10 cellular contexts compared by ENCODE assay signal in the genomic region with DNA sequence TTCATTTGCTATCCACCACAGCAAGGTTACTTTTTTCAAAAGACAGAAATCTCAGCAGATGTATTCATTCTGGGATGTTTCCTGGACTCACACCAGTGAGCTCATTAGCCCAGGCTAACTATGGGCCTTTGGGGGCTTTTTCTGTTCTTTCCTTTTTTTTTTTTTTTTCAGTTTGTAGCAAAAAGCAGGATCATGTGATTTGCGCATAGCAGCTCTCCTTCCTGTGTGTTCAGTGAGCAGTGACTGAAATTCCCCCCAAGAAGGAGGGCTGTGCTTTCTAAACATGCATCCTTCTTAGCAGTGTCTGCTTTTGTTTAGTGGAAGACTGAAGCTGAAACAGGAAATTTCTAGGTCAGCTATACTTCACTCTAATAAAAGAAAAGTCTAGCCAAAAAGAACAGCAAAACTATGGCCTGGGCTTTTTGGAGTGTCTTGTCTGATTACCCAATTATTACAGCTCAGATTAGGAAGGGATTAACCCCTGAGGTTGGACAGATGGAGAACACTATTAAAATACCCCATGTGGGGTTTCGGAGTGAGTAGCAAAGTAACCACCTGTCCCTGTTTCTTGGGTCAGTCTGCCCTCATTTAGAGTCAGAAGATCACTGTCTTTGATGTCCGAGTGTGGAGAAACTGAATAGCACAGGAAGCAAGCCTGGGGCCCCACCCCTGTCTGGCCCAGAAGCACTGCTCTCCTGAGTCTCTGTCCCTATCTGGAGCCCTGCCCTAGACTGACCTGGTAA. TPM values are rescaled to one million over a fixed set of nuclear protein-coding genes. Genes with fewer than 3 reads are reported as not detected.
DNase-seq lines count a peak whose midpoint lies in the region; ATAC-seq and TF ChIP-seq lines count a peak whose summit lies in the region.
"Had no signal": no experiment of that assay in that cellular context is flagged by ENCODE, and none has a peak within 500 bp of the region (broad histone marks: within the 10 kb centered on the region; RNA-seq: fewer than 3 reads in every experiment).

No MANE protein-coding gene starts in this region.

- TF ChIP-seq CTCF in endothelial cell (IDR thresholded peaks at IDR 0.05; ENCODE audit: unreplicated experiment) = no peak

- peak overlapping the region; percentile 30 for H3K27ac Mint-ChIP-seq in endothelial cell (ENCODE audit: unreplicated experiment)

- H3K4me1 Mint-ChIP-seq in endothelial cell (ENCODE audit: unreplicated experiment) = peaks cover 26% of the 10 kb centered on the region

- peaks cover 10% of the 10 kb centered on the region for H3K36me3 Mint-ChIP-seq in endothelial cell (ENCODE audit: low read depth, unreplicated experiment)

- H3K27me3 Mint-ChIP-seq in endothelial cell (ENCODE audit: unreplicated experiment) = peaks cover 3% of the 10 kb centered on the region

- H3K9me3 Mint-ChIP-seq in endothelial cell (ENCODE audit: unreplicated experiment) = no peaks in the 10 kb centered on the region

- no peak for DNase-seq in endothelial cell (ENCODE audit: low spot score)
- no peak for DNase-seq in OCI-M2 (lab: John Stamatoyannopoulos, UW; ENCODE audit: unreplicated experiment)
- no peak for DNase-seq in midbrain (lab: John Stamatoyannopoulos, UW)
- no peak for DNase-seq in HCEC 1CT
- DNase-seq in medulla oblongata (ENCODE audit: extremely low spot score) = no peak
- DNase-seq: activated CD4-positive, CD25-positive, alpha-beta regulatory T cell treated with anti-CD3 and anti-CD28 coated beads, Interleukin-2, amount 50 U/mL, for 72 hours; DMS153 had no signal

- no peak overlapping the region for H3K4me3 Mint-ChIP-seq in endothelial cell (ENCODE audit: unreplicated experiment)

- ATAC-seq in GM18502 (IDR thresholded peaks at IDR 0.05; ENCODE audit: poor library complexity, unreplicated experiment) = peak; percentile 68
- ATAC-seq in GM21526 (IDR thresholded peaks at IDR 0.05; ENCODE audit: low FRiP score, unreplicated experiment) = peak; percentile 61
- ATAC-seq in HG03175 (IDR thresholded peaks at IDR 0.05; ENCODE audit: unreplicated experiment) = peak; percentile 83

RNA-seq across cellular contexts. Expression of a gene that starts 8.9 kb away (rescaled TPM):
- total RNA-seq in endothelial cell (ENCODE audit: unreplicated experiment) = 1.5 TPM
